14 cellular contexts compared by ENCODE assay signal in genomic region chr19:40241809-40242384, GRCh38. TPM values are rescaled to one million over a fixed set of nuclear protein-coding genes. Genes with fewer than 3 reads are reported as not detected.
DNase-seq lines count a peak whose midpoint lies in the region; ATAC-seq and TF ChIP-seq lines count a peak whose summit lies in the region.
"Had no signal": no experiment of that assay in that cellular context is flagged by ENCODE, and none has a peak within 500 bp of the region (broad histone marks: within the 10 kb centered on the region; RNA-seq: fewer than 3 reads in every experiment).

No MANE protein-coding gene starts in this region.

- 88 to 91% methylated on average over 21 of the region's 21 CpGs for WGBS in sigmoid colon, 2 donors

- H3K4me1 ChIP-seq in duodenal mucosa (ENCODE audit: control insufficient read depth in 1 of 2, insufficient read depth in 2 of 2, low read length in 2 of 2) (no peaks in the 10 kb centered on the region), sigmoid colon (peaks cover 0 to 25% (median 11%) of the 10 kb centered on the region in 4 donors)

- TF ChIP-seq POLR2A in sigmoid colon (IDR thresholded peaks at IDR 0.05), result no peak

- TF ChIP-seq EP300 in sigmoid colon (IDR thresholded peaks at IDR 0.05), result no peak

- ATAC-seq in left lobe of liver (peak; percentile 25), HG02970 (IDR thresholded peaks at IDR 0.05; ENCODE audit: low FRiP score, unreplicated experiment) (no peak)

- H3K4me3 ChIP-seq in duodenal mucosa (ENCODE audit: low read depth in 1 of 2, low read length in 2 of 2) (no peak overlapping the region), sigmoid colon (no peak overlapping the region)

- TF ChIP-seq CTCF in RWPE1 (conservative IDR thresholded peaks at IDR 0.05; ENCODE audit: low read depth) (no peak), sigmoid colon (IDR thresholded peaks at IDR 0.05) (no peak)

- intact Hi-C loops in sigmoid colon (cut with DNase I), result no loop called here

- no peaks in the 10 kb centered on the region for H3K27me3 ChIP-seq in duodenal mucosa (ENCODE audit: control insufficient read depth in 1 of 2, insufficient read depth in 2 of 2, low read length in 2 of 2)
- H3K27me3 ChIP-seq in sigmoid colon, result no peaks in the 10 kb centered on the region

- POLR2A ChIA-PET in RWPE1 (lab: Yijun Ruan, JAX; ENCODE audit: low non-redundant PET), result no interaction called here

- no peak overlapping the region for H3K9ac ChIP-seq in duodenal mucosa (ENCODE audit: low read depth in 1 of 2, low read length in 2 of 2)

- H3K36me3 ChIP-seq in duodenal mucosa (ENCODE audit: control insufficient read depth in 1 of 2, insufficient read depth in 2 of 2, low read length in 2 of 2) (peaks cover 39 to 55% of the 10 kb centered on the region in 2 donors), sigmoid colon (peaks cover 32 to 58% (median 37%) of the 10 kb centered on the region in 4 donors)

- no peaks in the 10 kb centered on the region for H3K9me3 ChIP-seq in duodenal mucosa (ENCODE audit: control insufficient read depth in 1 of 2, low read length in 2 of 2)
- no peaks in the 10 kb centered on the region for H3K9me3 ChIP-seq in sigmoid colon

- no peak for DNase-seq in RWPE1 (ENCODE audit: low spot score)
- no peak for DNase-seq in left lobe of liver (ENCODE audit: low spot score)
- DNase-seq in sigmoid colon, result no peak
- DNase-seq in activated CD8-positive, alpha-beta memory T cell treated with anti-CD3 and anti-CD28 coated beads, Interleukin-2, amount 50 U/mL, for 4 hours, result no peak
- no peak for DNase-seq in SKM-1 treated with dmso at 0.1 percent for 144 hours (lab: John Stamatoyannopoulos, UW; ENCODE audit: unreplicated experiment)
- no peak for DNase-seq in NCI-H2107 treated with DMSO at 0.1 percent for 48 hours (lab: John Stamatoyannopoulos, UW; ENCODE audit: unreplicated experiment)
- DNase-seq: activated CD4-positive, alpha-beta T cell treated with anti-CD3 and anti-CD28 coated beads, Interleukin-2, amount 50 U/mL, for 4 hours; activated effector memory CD4-positive, alpha-beta T cell treated with anti-CD3 and anti-CD28 coated beads, Interleukin-2, amount 50 U/mL, for 16 hours; GF-D8; naive B cell; NCI-H2171 treated with DMSO at 0.1 percent for 48 hours had no signal

- CTCF ChIA-PET in RWPE1 (lab: Yijun Ruan, JAX), result no interaction called here

- 0 out of 2 replicates have a peak overlapping the region, but pooled peaks have one; percentile 7 for H3K27ac ChIP-seq in RWPE1
- H3K27ac ChIP-seq in duodenal mucosa (ENCODE audit: low read depth, low read length), result peak overlapping the region; percentile 20
- H3K27ac ChIP-seq in sigmoid colon, result peak overlapping the region in 3 of 4 donors; percentile 34 to 64 (median 47)

RNA-seq across cellular contexts. Expression of gene CCNP, which starts 15.4 kb away (rescaled TPM):
- 3.8 TPM for total RNA-seq in left lobe of liver
- total RNA-seq in sigmoid colon, result not detected
- under 1 TPM in 1 of 3 donors, not detected in 2; 0.23 TPM for polyA plus RNA-seq in sigmoid colon

RNA-seq across cellular contexts. Expression of gene TTC9B, which starts 23.7 kb away (rescaled TPM):
- total RNA-seq in left lobe of liver, result not detected
- total RNA-seq in sigmoid colon, result 1 to 10 TPM in 2 of 4 donors, not detected in 2; 1.1 to 5.0 TPM
- under 1 TPM in 1 of 3 donors, not detected in 2; 0.34 TPM for polyA plus RNA-seq in sigmoid colon
- polyA plus RNA-seq: BJ had no signal

RNA-seq across cellular contexts. Expression of gene AKT2, which starts 43.2 kb away (rescaled TPM):
- 140 TPM for total RNA-seq in left lobe of liver
- total RNA-seq in sigmoid colon, result 10 to 100 TPM; 57.4 to 78.7 (median 76.3) TPM
- 100 to 1,000 TPM in 1 of 3 donors, 10 to 100 TPM in 2; 28.0 to 107 (median 31.2) TPM for polyA plus RNA-seq in sigmoid colon

RNA-seq across cellular contexts. Expression of gene MAP3K10, which starts 50.7 kb away (rescaled TPM):
- total RNA-seq in left lobe of liver (7.7 TPM), sigmoid colon (10 to 100 TPM in 2 of 4 donors, 1 to 10 TPM in 2; 6.4 to 17.2 (median 10.5) TPM)
- 1 to 10 TPM; 4.2 to 9.8 (median 4.2) TPM for polyA plus RNA-seq in sigmoid colon
